ENCODE assay signal across 24 cellular contexts in genomic region chr20:62114894-62115293, GRCh38. TPM values are rescaled to one million over a fixed set of nuclear protein-coding genes. Genes with fewer than 3 reads are reported as not detected.
DNase-seq lines count a peak whose midpoint lies in the region; ATAC-seq, FAIRE-seq and TF ChIP-seq lines count a peak whose summit lies in the region.
"Had no signal": no experiment of that assay in that cellular context is flagged by ENCODE, and none has a peak within 500 bp of the region (broad histone marks: within the 10 kb centered on the region; RNA-seq: fewer than 3 reads in every experiment).

No MANE protein-coding gene starts in this region.

- H3K36me3 Mint-ChIP-seq in GM23338 (ENCODE audit: low read depth) (peaks cover 5% of the 10 kb centered on the region; the same call in 1 of the 3 replicates), osteocyte (ENCODE audit: unreplicated experiment) (no peaks in the 10 kb centered on the region)
- H3K36me3 Mint-ChIP-seq: CD4-positive, CD25-positive, alpha-beta regulatory T cell; IgD-negative memory B cell had no signal

- H3K9me3 ChIP-seq in H1 (ENCODE audit: insufficient read depth in 2 of 2, low read depth in 1 of 2, low read length in 1 of 2), result peaks cover 0 to 19% of the 10 kb centered on the region in 2 experiments; a peak in 3 of 4 replicates

- H3K27ac Mint-ChIP-seq in GM23338 (no peak overlapping the region), osteocyte (ENCODE audit: unreplicated experiment) (no peak overlapping the region)

- H3K14ac ChIP-seq in H1 (ENCODE audit: insufficient read length), result no peak overlapping the region

- H3K4me1 Mint-ChIP-seq in GM23338 (peaks cover 15% of the 10 kb centered on the region; the same call in 2 of the 3 replicates), osteocyte (ENCODE audit: unreplicated experiment) (peaks cover 4% of the 10 kb centered on the region)
- H3K4me1 Mint-ChIP-seq: IgD-negative memory B cell had no signal

- H3K27ac ChIP-seq in GM23338 (ENCODE audit: low read depth), result no peak overlapping the region
- H3K27ac ChIP-seq in H1 (ENCODE audit: low read depth, low read length), result no peak overlapping the region
- no peak overlapping the region for H3K27ac ChIP-seq in mesendoderm (ENCODE audit: low read depth, low read length)
- H3K27ac ChIP-seq: BLaER1, GM23248, SJCRH30 had no signal

- H2BK120ac ChIP-seq in H1 (replicated peaks; ENCODE audit: low read depth, low read length) (no peak overlapping the region), mesendoderm (ENCODE audit: low read depth, low read length) (no peak overlapping the region)

- H4K5ac ChIP-seq in H1 (ENCODE audit: insufficient read length, low read depth, low read length), result peak overlapping the region; percentile 29
- no peak overlapping the region for H4K5ac ChIP-seq in mesendoderm (ENCODE audit: low read length)

- no peak overlapping the region for H3K4me2 ChIP-seq in GM23338
- H3K4me2 ChIP-seq in H1 (ENCODE audit: insufficient read depth in 1 of 2, low read depth in 2 of 2, low read length in 2 of 2), result peak overlapping the region in 1 of 2 experiments; percentile 46; a peak in 3 of 4 replicates
- H3K4me2 ChIP-seq in mesendoderm (ENCODE audit: low read length), result no peak overlapping the region
- H3K4me2 ChIP-seq: BLaER1 had no signal

- FAIRE-seq in H1 (lab: Jason Lieb, UNC), result no peak
- FAIRE-seq: A204.1, GM18507, RCC 7860 had no signal

- H3K4me3 ChIP-seq in GM23338 (no peak overlapping the region), H1 (ENCODE audit: extremely low read depth in 1 of 4, insufficient read depth in 2 of 4, low read depth in 3 of 4, low read length in 4 of 4) (no peak overlapping the region), mesendoderm (ENCODE audit: low read length) (no peak overlapping the region)
- H3K4me3 ChIP-seq: BLaER1, GM23248, SJCRH30 had no signal

- H3K36me3 ChIP-seq in GM23338 (ENCODE audit: insufficient read depth), result no peaks in the 10 kb centered on the region
- H3K36me3 ChIP-seq in H1 (ENCODE audit: control insufficient read depth in 2 of 4, insufficient read depth in 4 of 4, low read length in 3 of 4), result no peaks in the 10 kb centered on the region
- no peaks in the 10 kb centered on the region for H3K36me3 ChIP-seq in mesendoderm (ENCODE audit: control insufficient read depth, insufficient read depth, low read length)
- H3K36me3 ChIP-seq: BLaER1, SJCRH30 had no signal

- H4K8ac ChIP-seq in H1 (ENCODE audit: extremely low read depth, insufficient read depth, low read length), result peak overlapping the region; percentile 80
- H4K8ac ChIP-seq in mesendoderm (ENCODE audit: low read depth, low read length), result no peak overlapping the region

- H2BK15ac ChIP-seq in H1 (ENCODE audit: low read length), result no peak overlapping the region
- H2BK15ac ChIP-seq in mesendoderm (replicated peaks; ENCODE audit: low read depth), result no peak overlapping the region

- no peaks in the 10 kb centered on the region for H3K9me2 ChIP-seq in GM23338 (ENCODE audit: insufficient read depth)

- no peaks in the 10 kb centered on the region for H3K23me2 ChIP-seq in H1 (ENCODE audit: low read depth, low read length)

- CTCF ChIA-PET in H1 (lab: Charles Lee; ENCODE audit: partially characterized antibody), result interaction anchor here (0.7 to 1.3 kb wide), 7 partner anchors 10 to 1120 kb away, joined by 3 to 6 read pairs (median 3); no protein-coding TSS in a partner anchor

- H3K4ac ChIP-seq in H1 (replicated peaks; ENCODE audit: insufficient read length, low read depth, low read length) (no peak overlapping the region), mesendoderm (ENCODE audit: low read depth, low read length) (no peak overlapping the region)

- no peak overlapping the region for H2AK5ac ChIP-seq in H1 (ENCODE audit: low read depth, low read length)
- H2AK5ac ChIP-seq in mesendoderm (ENCODE audit: low read length), result no peak overlapping the region

- H4K91ac ChIP-seq in H1 (replicated peaks; ENCODE audit: insufficient read length, low read length), result no peak overlapping the region

- H2BK12ac ChIP-seq in H1 (ENCODE audit: low read depth, low read length), result no peak overlapping the region

- H2BK20ac ChIP-seq in H1 (ENCODE audit: low read length), result no peak overlapping the region

- H3K4me3 Mint-ChIP-seq in GM23338, result peak overlapping the region; percentile 16; the same call in 1 of the 3 replicates
- H3K4me3 Mint-ChIP-seq in osteocyte (ENCODE audit: unreplicated experiment), result no peak overlapping the region
- H3K4me3 Mint-ChIP-seq: IgD-negative memory B cell had no signal

- POLR2A ChIA-PET in H1 (lab: Charles Lee; ENCODE audit: partially characterized antibody), result interaction anchor here (0.7 to 4.8 kb wide), 4 partner anchors 12 to 49 kb away, joined by 3 to 25 read pairs (median 4); partner anchors contain the start of gene TAF4

- H3K23ac ChIP-seq in H1 (ENCODE audit: insufficient read length) (no peak overlapping the region), mesendoderm (ENCODE audit: low read length) (no peak overlapping the region)

- H4K20me1 ChIP-seq in GM23338 (replicated peaks; ENCODE audit: insufficient read depth) (no peaks in the 10 kb centered on the region), H1 (replicated peaks in 1 of 2; ENCODE audit: control insufficient read depth in 1 of 2, insufficient read depth in 2 of 2, low read length in 2 of 2) (no peaks in the 10 kb centered on the region)
- H4K20me1 ChIP-seq: BLaER1 had no signal

- H3K9me3 Mint-ChIP-seq in GM23338 (peaks cover 20% of the 10 kb centered on the region), osteocyte (ENCODE audit: unreplicated experiment) (no peaks in the 10 kb centered on the region)

- TF ChIP-seq CTCF in GM23338 (conservative IDR thresholded peaks at IDR 0.05; ENCODE audit: low read depth in 2 of 2) (no peak), H1 (IDR thresholded peaks at IDR 0.05; ENCODE audit: control extremely low read depth in 1 of 3, insufficient read depth in 1 of 3, low read depth in 1 of 3, low read length in 3 of 3) (no peak), osteocyte (IDR thresholded peaks at IDR 0.05) (no peak)

- no peak for TF ChIP-seq POLR2A in H1 (IDR thresholded peaks at IDR 0.05; ENCODE audit: control extremely low read depth in 1 of 2, low read depth in 2 of 2, low read length in 2 of 2)

- H3K18ac ChIP-seq in H1 (ENCODE audit: extremely low read depth, low read length) (peak overlapping the region; percentile 78), mesendoderm (ENCODE audit: low read length) (no peak overlapping the region)

- H3K79me1 ChIP-seq in H1 (ENCODE audit: low read depth, low read length) (no peaks in the 10 kb centered on the region), mesendoderm (ENCODE audit: low read length) (no peaks in the 10 kb centered on the region)

- no peaks in the 10 kb centered on the region for H3K27me3 ChIP-seq in GM23338 (ENCODE audit: insufficient read depth)
- H3K27me3 ChIP-seq in H1 (replicated peaks in 1 of 4; ENCODE audit: control insufficient read depth in 3 of 4, extremely low read depth in 1 of 4, insufficient read depth in 3 of 4, low read length in 3 of 4), result no peaks in the 10 kb centered on the region; a peak in 1 of 7 replicates
- H3K27me3 ChIP-seq in mesendoderm (ENCODE audit: insufficient read depth, low read length, poor library complexity), result no peaks in the 10 kb centered on the region
- H3K27me3 ChIP-seq: BLaER1, SJCRH30 had no signal

- H2BK5ac ChIP-seq in H1 (ENCODE audit: low read depth, low read length) (no peak overlapping the region), mesendoderm (ENCODE audit: low read length) (no peak overlapping the region)

- H3F3A ChIP-seq in GM23338 (replicated peaks; ENCODE audit: low read depth), result no peaks in the 10 kb centered on the region

- WGBS in H1 (ENCODE audit: extremely low coverage in 1 of 2, insufficient coverage in 1 of 2, insufficient read length in 1 of 2, insufficient replicate concordance in 2 of 2, low coverage in 1 of 2, low lambda C conversion rate in 2 of 2, missing lambda C conversion rate in 1 of 2), 2 experiments, result 59% methylated on average over 8 of the region's 8 CpGs; no CpG with 5 or more reads in 1 of the 2 experiments
- no CpG with 5 or more reads among the region's 8 CpGs for WGBS in mesendoderm (ENCODE audit: extremely low coverage, insufficient coverage, low lambda C conversion rate)

- peak; percentile 55 for DNase-seq in GM23338 (ENCODE audit: low spot score)
- peak; percentile 88 for DNase-seq in RPMI8226
- peak in 1 of 2 experiments; percentile 58 for DNase-seq in H1 (ENCODE audit: low read depth in 1 of 2, low spot score in 2 of 2)
- peak; percentile 28 for DNase-seq in mesendoderm
- DNase-seq in NCI-H146 treated with DMSO at 0.1 percent for 48 hours (lab: John Stamatoyannopoulos, UW; ENCODE audit: unreplicated experiment), result no peak
- no peak for DNase-seq in osteocyte (ENCODE audit: extremely low spot score, unreplicated experiment)
- DNase-seq in NCI-H146 (lab: John Stamatoyannopoulos, UW), result no peak
- DNase-seq: CD4-positive, CD25-positive, alpha-beta regulatory T cell; DMS153; DND-41; GM23248; NCI-H1092; NCI-H1417 treated with DMSO at 0.1 percent for 48 hours; NCI-H2029; NCI-H446; NCI-H526 treated with DMSO at 0.1 percent for 48 hours; SJCRH30 had no signal

- H2AFZ ChIP-seq in GM23338 (peak overlapping the region; percentile 85), H1 (ENCODE audit: low read length) (peak overlapping the region; percentile 43)
- H2AFZ ChIP-seq: GM23248 had no signal

- TF ChIP-seq RAD21 in H1 (IDR thresholded peaks at IDR 0.05 in 1 of 2, conservative IDR thresholded peaks at IDR 0.05 in 1 of 2; ENCODE audit: low read depth in 2 of 2, low read length in 2 of 2), result no peak

- H3K9ac ChIP-seq in H1 (replicated peaks in 1 of 4; ENCODE audit: extremely low read depth in 1 of 4, low read depth in 3 of 4, low read length in 3 of 4) (no peak overlapping the region), mesendoderm (ENCODE audit: low read length) (no peak overlapping the region)
- H3K9ac ChIP-seq: BLaER1, GM23248 had no signal

- H3K4me1 ChIP-seq in GM23338 (ENCODE audit: insufficient read depth) (no peaks in the 10 kb centered on the region; the same call in 1 of the 2 replicates), H1 (replicated peaks in 1 of 4; ENCODE audit: control insufficient read depth in 3 of 4, insufficient read depth in 4 of 4, low read length in 3 of 4) (peaks cover 0 to 11% (median 2%) of the 10 kb centered on the region in 4 experiments; a peak in 5 of 7 replicates), mesendoderm (ENCODE audit: control insufficient read depth, low read depth, low read length) (no peaks in the 10 kb centered on the region)
- H3K4me1 ChIP-seq: SJCRH30 had no signal

- TF ChIP-seq EP300 in H1 (IDR thresholded peaks at IDR 0.05; ENCODE audit: borderline replicate concordance in 1 of 2, low read depth in 2 of 2, low read length in 2 of 2), result no peak

- peak; percentile 82 for ATAC-seq in GM23338
- ATAC-seq in GM19324 (IDR thresholded peaks at IDR 0.05; ENCODE audit: low FRiP score, unreplicated experiment), result no peak
- ATAC-seq: HCT116 had no signal

- H3K79me2 ChIP-seq in GM23338 (replicated peaks; ENCODE audit: insufficient read depth), result no peaks in the 10 kb centered on the region
- no peaks in the 10 kb centered on the region for H3K79me2 ChIP-seq in H1 (ENCODE audit: control insufficient read depth in 1 of 2, insufficient read depth in 2 of 2, low read length in 2 of 2)
- no peaks in the 10 kb centered on the region for H3K79me2 ChIP-seq in mesendoderm (ENCODE audit: control insufficient read depth, insufficient read depth, low read length)

- no peak overlapping the region for H3K56ac ChIP-seq in H1 (replicated peaks; ENCODE audit: insufficient read length, low read depth, low read length)
- H3K56ac ChIP-seq in mesendoderm (ENCODE audit: low read length), result no peak overlapping the region

- H3K27me3 Mint-ChIP-seq in GM23338 (ENCODE audit: insufficient read depth, low read depth, poor library complexity) (peaks cover 6% of the 10 kb centered on the region), osteocyte (ENCODE audit: unreplicated experiment) (peaks cover 30% of the 10 kb centered on the region)

RNA-seq across cellular contexts. Expression of gene LSM14B, which starts 7.4 kb away (rescaled TPM):
- 46.3 and 55.7 TPM in 2 replicates for total RNA-seq in GM23338 (2014; rRNA removed; shearing (Covaris generic))
- polyA plus RNA-seq in GM23338 (2016; fragmentation: Nextera tagmentation; extraction: Ambion mirVana), result 9.6 and 12.1 TPM in 2 replicates
- 65.6 and 70.0 TPM in 2 replicates for total RNA-seq in H1 (2021; fragmentation: NEBNext Ultra II Directional; extraction: Animal tissue kit (Norgen Biotek cat#: 25700))
- 58.3 and 93.9 TPM in 2 replicates for polyA plus RNA-seq in H1 (2011; rRNA removed)
- polyA plus RNA-seq in H1 (2011; cell fraction: cytosol; rRNA removed), result 55.5 TPM
- polyA plus RNA-seq in H1 (2011; cell fraction: nucleus; rRNA removed), result 80.3 TPM
- polyA plus RNA-seq in H1 (2012, experiment 1 of 2), result 62.5 to 71.2 TPM (median 67.6 TPM) in 4 replicates
- polyA plus RNA-seq in H1 (2012, experiment 2 of 2), result 24.0 TPM
- 46.2 TPM for polyA plus RNA-seq in H1 (2013, experiment 1 of 2)
- 45.5 TPM for polyA plus RNA-seq in H1 (2013, experiment 2 of 2)
- 51.4 and 62.8 TPM in 2 replicates for polyA minus RNA-seq in H1 (2011; rRNA and poly(A)+ RNA removed)
- polyA minus RNA-seq in H1 (2011; cell fraction: cytosol; rRNA and poly(A)+ RNA removed), result 40.5 TPM
- polyA minus RNA-seq in H1 (2011; cell fraction: nucleus; rRNA and poly(A)+ RNA removed), result 38.9 TPM
- 37.1 TPM for polyA plus RNA-seq in mesendoderm (2013, experiment 1 of 2)
- 39.0 TPM for polyA plus RNA-seq in mesendoderm (2013, experiment 2 of 2)
- 67.8 and 68.7 TPM in 2 replicates for total RNA-seq in osteocyte

RNA-seq across cellular contexts. Expression of gene PSMA7, which starts 28.3 kb away (rescaled TPM):
- 357 and 427 TPM in 2 replicates for total RNA-seq in GM23338 (2014; rRNA removed; shearing (Covaris generic))
- polyA plus RNA-seq in GM23338 (2016; fragmentation: Nextera tagmentation; extraction: Ambion mirVana) (610 and 628 TPM in 2 replicates), H1 (2011; rRNA removed) (607 and 648 TPM in 2 replicates)
- 339 and 361 TPM in 2 replicates for total RNA-seq in H1 (2021; fragmentation: NEBNext Ultra II Directional; extraction: Animal tissue kit (Norgen Biotek cat#: 25700))
- polyA plus RNA-seq in H1 (2011; cell fraction: cytosol; rRNA removed), result 619 TPM
- 429 TPM for polyA plus RNA-seq in H1 (2011; cell fraction: nucleus; rRNA removed)
- polyA plus RNA-seq in H1 (2012, experiment 1 of 2), result 276 to 407 TPM (median 389 TPM) in 4 replicates
- polyA plus RNA-seq in H1 (2012, experiment 2 of 2), result 325 TPM
- polyA plus RNA-seq in H1 (2013, experiment 1 of 2), result 550 TPM
- polyA plus RNA-seq in H1 (2013, experiment 2 of 2), result 519 TPM
- polyA minus RNA-seq in H1 (2011; rRNA and poly(A)+ RNA removed), result 194 and 202 TPM in 2 replicates
- 110 TPM for polyA minus RNA-seq in H1 (2011; cell fraction: cytosol; rRNA and poly(A)+ RNA removed)
- polyA minus RNA-seq in H1 (2011; cell fraction: nucleus; rRNA and poly(A)+ RNA removed), result 72.4 TPM
- 431 TPM for polyA plus RNA-seq in mesendoderm (2013, experiment 1 of 2)
- polyA plus RNA-seq in mesendoderm (2013, experiment 2 of 2), result 443 TPM
- 209 and 217 TPM in 2 replicates for total RNA-seq in osteocyte

RNA-seq across cellular contexts. Expression of gene SS18L1, which starts 28.7 kb away (rescaled TPM):
- total RNA-seq in GM23338 (2014; rRNA removed; shearing (Covaris generic)), result 24.6 and 32.6 TPM in 2 replicates
- polyA plus RNA-seq in GM23338 (2016; fragmentation: Nextera tagmentation; extraction: Ambion mirVana) (6.5 and 7.3 TPM in 2 replicates), H1 (2011; rRNA removed) (29.7 and 36.6 TPM in 2 replicates)
- total RNA-seq in H1 (2021; fragmentation: NEBNext Ultra II Directional; extraction: Animal tissue kit (Norgen Biotek cat#: 25700)), result 22.4 and 28.4 TPM in 2 replicates
- 30.1 TPM for polyA plus RNA-seq in H1 (2011; cell fraction: cytosol; rRNA removed)
- 83.9 TPM for polyA plus RNA-seq in H1 (2011; cell fraction: nucleus; rRNA removed)
- 18.9 to 24.1 TPM (median 19.8 TPM) in 4 replicates for polyA plus RNA-seq in H1 (2012, experiment 1 of 2)
- 3.0 TPM for polyA plus RNA-seq in H1 (2012, experiment 2 of 2)
- polyA plus RNA-seq in H1 (2013, experiment 1 of 2), result 12.9 TPM
- polyA plus RNA-seq in H1 (2013, experiment 2 of 2), result 12.2 TPM
- polyA minus RNA-seq in H1 (2011; rRNA and poly(A)+ RNA removed), result 16.5 and 24.4 TPM in 2 replicates
- polyA minus RNA-seq in H1 (2011; cell fraction: cytosol; rRNA and poly(A)+ RNA removed), result 33.8 TPM
- polyA minus RNA-seq in H1 (2011; cell fraction: nucleus; rRNA and poly(A)+ RNA removed), result 29.1 TPM
- polyA plus RNA-seq in mesendoderm (2013, experiment 1 of 2), result 7.7 TPM
- polyA plus RNA-seq in mesendoderm (2013, experiment 2 of 2), result 7.7 TPM
- 18.3 and 19.9 TPM in 2 replicates for total RNA-seq in osteocyte

RNA-seq across cellular contexts. Expression of gene TAF4, which starts 49.2 kb away (rescaled TPM):
- total RNA-seq in GM23338 (2014; rRNA removed; shearing (Covaris generic)), result 33.9 and 60.0 TPM in 2 replicates
- polyA plus RNA-seq in GM23338 (2016; fragmentation: Nextera tagmentation; extraction: Ambion mirVana) (7.2 and 7.8 TPM in 2 replicates), H1 (2011; rRNA removed) (16.0 and 25.8 TPM in 2 replicates)
- 30.1 and 33.0 TPM in 2 replicates for total RNA-seq in H1 (2021; fragmentation: NEBNext Ultra II Directional; extraction: Animal tissue kit (Norgen Biotek cat#: 25700))
- polyA plus RNA-seq in H1 (2011; cell fraction: cytosol; rRNA removed), result 12.2 TPM
- 17.4 TPM for polyA plus RNA-seq in H1 (2011; cell fraction: nucleus; rRNA removed)
- 17.8 to 35.7 TPM (median 25.0 TPM) in 4 replicates for polyA plus RNA-seq in H1 (2012, experiment 1 of 2)
- 9.2 TPM for polyA plus RNA-seq in H1 (2012, experiment 2 of 2)
- polyA plus RNA-seq in H1 (2013, experiment 1 of 2), result 24.0 TPM
- 19.7 TPM for polyA plus RNA-seq in H1 (2013, experiment 2 of 2)
- polyA minus RNA-seq in H1 (2011; rRNA and poly(A)+ RNA removed), result 4.3 and 4.6 TPM in 2 replicates
- polyA minus RNA-seq in H1 (2011; cell fraction: cytosol; rRNA and poly(A)+ RNA removed), result 34.5 TPM
- polyA minus RNA-seq in H1 (2011; cell fraction: nucleus; rRNA and poly(A)+ RNA removed), result 16.3 TPM
- polyA plus RNA-seq in mesendoderm (2013, experiment 1 of 2), result 28.5 TPM
- polyA plus RNA-seq in mesendoderm (2013, experiment 2 of 2), result 26.6 TPM
- 17.3 and 22.8 TPM in 2 replicates for total RNA-seq in osteocyte

Comparison
In these comparisons a context has a peak if more than half of its experiments do, and no peak if none do; other contexts are left out.
1. DNase-seq: peak in GM23338 (single experiment), RPMI8226 (single experiment) and mesendoderm (single experiment); none in NCI-H146 treated with DMSO at 0.1 percent for 48 hours (single experiment), osteocyte (single experiment) and NCI-H146 (single experiment).